In genomic region chr13:96052655-96053002, GRCh38 we compare ENCODE assay signal across 8 cellular contexts. TPM values are rescaled to one million over a fixed set of nuclear protein-coding genes. Genes with fewer than 3 reads are reported as not detected.
DNase-seq lines count a peak whose midpoint lies in the region; ATAC-seq and TF ChIP-seq lines count a peak whose summit lies in the region.

No MANE protein-coding gene starts in this region.

- CTCF ChIA-PET in AG04449 (lab: Yijun Ruan, JAX), result interaction anchor here (1.3 to 1.7 kb wide), 3 partner anchors 25 to 765 kb away, joined by 3 to 9 read pairs (median 4); no protein-coding TSS in a partner anchor

- peaks cover 4% of the 10 kb centered on the region for H3K4me1 Mint-ChIP-seq in activated naive CD8-positive, alpha-beta T cell treated with anti-CD3 and anti-CD28 coated beads, Interleukin-2, amount 50 U/mL, for 24 hours

- POLR2A ChIA-PET in AG04449 (lab: Yijun Ruan, JAX), result interaction anchor here (1.0 to 1.4 kb wide), 2 partner anchors 19 to 25 kb away, joined by 3 to 5 read pairs; no protein-coding TSS in a partner anchor

- ATAC-seq in GM18858 (IDR thresholded peaks at IDR 0.05; ENCODE audit: unreplicated experiment) (peak; percentile 50), HG03025 (IDR thresholded peaks at IDR 0.05; ENCODE audit: low FRiP score, unreplicated experiment) (peak; percentile 46), left ventricle myocardium superior (peak; percentile 55)
- no peak for ATAC-seq in activated naive CD8-positive, alpha-beta T cell treated with anti-CD3 and anti-CD28 coated beads, Interleukin-2, amount 50 U/mL, for 24 hours

- no peak overlapping the region for H3K27ac Mint-ChIP-seq in activated naive CD8-positive, alpha-beta T cell treated with anti-CD3 and anti-CD28 coated beads, Interleukin-2, amount 50 U/mL, for 24 hours

- peaks cover 9% of the 10 kb centered on the region for H3K9me3 Mint-ChIP-seq in activated naive CD8-positive, alpha-beta T cell treated with anti-CD3 and anti-CD28 coated beads, Interleukin-2, amount 50 U/mL, for 24 hours

- H3K4me3 Mint-ChIP-seq in activated naive CD8-positive, alpha-beta T cell treated with anti-CD3 and anti-CD28 coated beads, Interleukin-2, amount 50 U/mL, for 24 hours, result peak overlapping the region; percentile 66

- DNase-seq in AG04449 (ENCODE audit: low read depth, low spot score) (peak; percentile 9), NCI-H2196 (lab: John Stamatoyannopoulos, UW; ENCODE audit: unreplicated experiment) (peak; percentile 24), left ventricle myocardium superior (no peak), retinal pigment epithelial cell (ENCODE audit: low read depth) (peak; percentile 13), activated gamma-delta T cell (lab: John Stamatoyannopoulos, UW) (no peak)
- no peak for DNase-seq in activated naive CD8-positive, alpha-beta T cell treated with anti-CD3 and anti-CD28 coated beads, Interleukin-2, amount 50 U/mL, for 24 hours

- peaks cover 42% of the 10 kb centered on the region for H3K27me3 Mint-ChIP-seq in activated naive CD8-positive, alpha-beta T cell treated with anti-CD3 and anti-CD28 coated beads, Interleukin-2, amount 50 U/mL, for 24 hours

- TF ChIP-seq CTCF in AG04449 (IDR thresholded peaks at IDR 0.05; ENCODE audit: insufficient read depth, low read length, missing control alignments), result no peak
- no peak for TF ChIP-seq CTCF in retinal pigment epithelial cell (conservative IDR thresholded peaks at IDR 0.05; ENCODE audit: low read depth, low read length)

- intact Hi-C loops in left ventricle myocardium superior (cut with micrococcal nuclease), result no loop called here

- peaks cover 2% of the 10 kb centered on the region for H3K36me3 Mint-ChIP-seq in activated naive CD8-positive, alpha-beta T cell treated with anti-CD3 and anti-CD28 coated beads, Interleukin-2, amount 50 U/mL, for 24 hours (ENCODE audit: low read depth)

- H3K4me3 ChIP-seq in AG04449 (ENCODE audit: low read depth, low read length) (peak overlapping the region; percentile 99), retinal pigment epithelial cell (ENCODE audit: low read length) (peak overlapping the region; percentile 63)

RNA-seq across cellular contexts. Expression of gene UGGT2, which starts 0.6 kb away (rescaled TPM):
- total RNA-seq in left ventricle myocardium superior, result 12.9 TPM

RNA-seq across cellular contexts. Expression of gene HS6ST3, which starts 37.3 kb away (rescaled TPM):
- total RNA-seq in left ventricle myocardium superior, result 2.0 TPM

Comparison
In these comparisons a context has a peak if more than half of its experiments do, and no peak if none do; other contexts are left out.
1. DNase-seq: peak in AG04449 (single experiment), NCI-H2196 (single experiment) and retinal pigment epithelial cell (single experiment); none in activated naive CD8-positive, alpha-beta T cell treated with anti-CD3 and anti-CD28 coated beads, Interleukin-2, amount 50 U/mL, for 24 hours (single experiment), left ventricle myocardium superior (single experiment) and activated gamma-delta T cell (single experiment).